In genomic region chr2:26772064-26773001, GRCh38 we compare ENCODE assay signal across 8 cellular contexts. TPM values are rescaled to one million over a fixed set of nuclear protein-coding genes. Genes with fewer than 3 reads are reported as not detected.
DNase-seq lines count a peak whose midpoint lies in the region; ATAC-seq, FAIRE-seq and TF ChIP-seq lines count a peak whose summit lies in the region.

No MANE protein-coding gene starts in this region.

- CTCF ChIA-PET in activated naive CD4-positive, alpha-beta T cell treated with anti-CD3 and anti-CD28 coated beads, Interleukin-2, amount 10 ng/mL, durations not matched to agents 7 days and 5 days (lab: Charles Lee): interaction anchor here (0.7 to 1.5 kb wide), 3 partner anchors 12 to 27 kb away, joined by 3 to 4 read pairs (median 3); no protein-coding TSS in a partner anchor

- intact Hi-C loops in pancreas (cut with DNase I): no loop called here

- H3K27me3 Mint-ChIP-seq in activated naive CD4-positive, alpha-beta T cell treated with anti-CD3 and anti-CD28 coated beads, Interleukin-2, amount 10 ng/mL, durations not matched to agents 7 days and 5 days: no peaks in the 10 kb centered on the region

- peak overlapping the region; percentile 100 for H3K27ac ChIP-seq in VCaP
- peak overlapping the region in 3 of 4 donors; percentile 8 to 72 (median 64) for H3K27ac ChIP-seq in pancreas

- WGBS in pancreas, 2 donors: 40 to 41% methylated on average over 13 of the region's 13 CpGs

- no peaks in the 10 kb centered on the region for H3K27me3 ChIP-seq in pancreas

- H3K4me3 Mint-ChIP-seq in activated naive CD4-positive, alpha-beta T cell treated with anti-CD3 and anti-CD28 coated beads, Interleukin-2, amount 10 ng/mL, durations not matched to agents 7 days and 5 days: no peak overlapping the region

- ATAC-seq in pancreas (peak; percentile 82 to 90 (median 84)), GM21576 (IDR thresholded peaks at IDR 0.05; ENCODE audit: unreplicated experiment) (no peak), HG03439 (IDR thresholded peaks at IDR 0.05; ENCODE audit: unreplicated experiment) (no peak)

- peak overlapping the region; percentile 91 for H3K27ac Mint-ChIP-seq in activated naive CD4-positive, alpha-beta T cell treated with anti-CD3 and anti-CD28 coated beads, Interleukin-2, amount 10 ng/mL, durations not matched to agents 7 days and 5 days

- peaks cover 59% of the 10 kb centered on the region for H3K4me1 Mint-ChIP-seq in activated naive CD4-positive, alpha-beta T cell treated with anti-CD3 and anti-CD28 coated beads, Interleukin-2, amount 10 ng/mL, durations not matched to agents 7 days and 5 days

- TF ChIP-seq CTCF in VCaP (conservative IDR thresholded peaks at IDR 0.05): no peak
- no peak for TF ChIP-seq CTCF in fibroblast of the aortic adventitia (IDR thresholded peaks at IDR 0.05; ENCODE audit: insufficient read depth, low read length)
- TF ChIP-seq CTCF in pancreas (IDR thresholded peaks at IDR 0.05): no peak

- H3K36me3 Mint-ChIP-seq in activated naive CD4-positive, alpha-beta T cell treated with anti-CD3 and anti-CD28 coated beads, Interleukin-2, amount 10 ng/mL, durations not matched to agents 7 days and 5 days: peaks cover 20% of the 10 kb centered on the region

- peak; percentile 74 for DNase-seq in activated naive CD4-positive, alpha-beta T cell treated with anti-CD3 and anti-CD28 coated beads, Interleukin-2, amount 10 ng/mL, durations not matched to agents 7 days and 5 days
- DNase-seq in activated naive CD4-positive, alpha-beta T cell treated with anti-CD3 and anti-CD28 coated beads, Interleukin-2, amount 50 U/mL, for 16 hours: no peak
- DNase-seq in fibroblast of the aortic adventitia (ENCODE audit: low read depth) (peak; percentile 89), pancreas (peak in 5 of 6 donors; percentile 84 to 94 (median 91))
- no peak for DNase-seq in stimulated activated CD8-positive, alpha-beta memory T cell treated with anti-CD3 and anti-CD28 coated beads, Interleukin-4, amount 100 ng/mL, for 48 hours

- H3K36me3 ChIP-seq in pancreas: peaks cover 0 to 13% (median 9%) of the 10 kb centered on the region in 3 donors

- no peak for FAIRE-seq in pancreas (lab: Jason Lieb, UNC)

- no peaks in the 10 kb centered on the region for H3K9me3 Mint-ChIP-seq in activated naive CD4-positive, alpha-beta T cell treated with anti-CD3 and anti-CD28 coated beads, Interleukin-2, amount 10 ng/mL, durations not matched to agents 7 days and 5 days

- H3K4me3 ChIP-seq in fibroblast of the aortic adventitia (ENCODE audit: low read depth, low read length): no peak overlapping the region
- H3K4me3 ChIP-seq in pancreas: no peak overlapping the region

- no peaks in the 10 kb centered on the region for H3K9me3 ChIP-seq in pancreas

- H3K4me1 ChIP-seq in pancreas: peaks cover 19 to 27% (median 23%) of the 10 kb centered on the region in 3 donors

RNA-seq across cellular contexts. Expression of gene SLC35F6, which starts 8.2 kb away (rescaled TPM):
- 16.7 and 80.8 TPM in 2 replicates for total RNA-seq in fibroblast of the aortic adventitia (ENCODE audit: low replicate concordance)
- 10 to 100 TPM; 10.1 to 21.9 (median 12.1) TPM for total RNA-seq in pancreas
- 1 to 10 TPM; 9.3 to 9.9 TPM for polyA plus RNA-seq in pancreas

RNA-seq across cellular contexts. Expression of gene CENPA, which starts 13.5 kb away (rescaled TPM):
- total RNA-seq in fibroblast of the aortic adventitia (ENCODE audit: low replicate concordance) (9.2 TPM in 1 of 2 replicates, not detected in the other), pancreas (1 to 10 TPM in 1 of 6 donors, under 1 TPM in 2, not detected in 3; 0.47 to 1.2 (median 0.49) TPM)
- under 1 TPM; 0.14 to 0.23 TPM for polyA plus RNA-seq in pancreas

Comparison
In these comparisons a context has a peak if more than half of its experiments do, and no peak if none do; other contexts are left out.
1. DNase-seq: peak in activated naive CD4-positive, alpha-beta T cell treated with anti-CD3 and anti-CD28 coated beads, Interleukin-2, amount 10 ng/mL, durations not matched to agents 7 days and 5 days (single experiment), fibroblast of the aortic adventitia (single experiment) and pancreas (5 of 6); none in activated naive CD4-positive, alpha-beta T cell treated with anti-CD3 and anti-CD28 coated beads, Interleukin-2, amount 50 U/mL, for 16 hours (single experiment) and stimulated activated CD8-positive, alpha-beta memory T cell treated with anti-CD3 and anti-CD28 coated beads, Interleukin-4, amount 100 ng/mL, for 48 hours (single experiment).
2. ATAC-seq: peak in pancreas (4 of 4); none in GM21576 (single experiment) and HG03439 (single experiment).